31 cellular contexts compared by ENCODE assay signal in genomic region chr1:207893737-207894582, GRCh38. TPM values are rescaled to one million over a fixed set of nuclear protein-coding genes. Genes with fewer than 3 reads are reported as not detected.
DNase-seq lines count a peak whose midpoint lies in the region; ATAC-seq and TF ChIP-seq lines count a peak whose summit lies in the region.
"Had no signal": no experiment of that assay in that cellular context is flagged by ENCODE, and none has a peak within 500 bp of the region (broad histone marks: within the 10 kb centered on the region; RNA-seq: fewer than 3 reads in every experiment).

No MANE protein-coding gene starts in this region.

- H3K4me3 Mint-ChIP-seq in Caco-2 (ENCODE audit: unreplicated experiment): no peak overlapping the region
- H3K4me3 Mint-ChIP-seq in nephron progenitor cell: no peak overlapping the region
- H3K4me3 Mint-ChIP-seq: activated CD8-positive, alpha-beta T cell treated with anti-CD3 and anti-CD28 coated beads, Interleukin-2, amount 10 ng/mL, durations not matched to agents 7 days and 5 days; brain; natural killer cell treated with Interleukin-12 subunit alpha and Interleukin-12 subunit beta and Interleukin-15 and Interleukin-18, amount 100 ng/mL, for 72 hours; stimulated activated naive CD8-positive, alpha-beta T cell treated with anti-CD3 and anti-CD28 coated beads, Interleukin-15, Interleukin-2, amounts not matched to agents 100 ng/mL and 50 ng/mL, for 24 hours had no signal

- H3K9me3 Mint-ChIP-seq in Caco-2 (ENCODE audit: unreplicated experiment) (no peaks in the 10 kb centered on the region), nephron progenitor cell (no peaks in the 10 kb centered on the region)
- H3K9me3 Mint-ChIP-seq: brain; natural killer cell treated with Interleukin-12 subunit alpha and Interleukin-12 subunit beta and Interleukin-15 and Interleukin-18, amount 100 ng/mL, for 72 hours; stimulated activated naive CD8-positive, alpha-beta T cell treated with anti-CD3 and anti-CD28 coated beads, Interleukin-15, Interleukin-2, amounts not matched to agents 100 ng/mL and 50 ng/mL, for 24 hours had no signal

- H3K4me2 ChIP-seq in BLaER1 (peak overlapping the region; percentile 94), osteoblast (ENCODE audit: insufficient read depth, low read length) (no peak overlapping the region)

- H3K9ac ChIP-seq in BLaER1: no peak overlapping the region
- H3K9ac ChIP-seq: GM23248 had no signal

- H3K9me3 ChIP-seq in BLaER1 (no peaks in the 10 kb centered on the region), osteoblast (ENCODE audit: low read depth, low read length) (no peaks in the 10 kb centered on the region), Caco-2 (no peaks in the 10 kb centered on the region), psoas muscle (no peaks in the 10 kb centered on the region)
- H3K9me3 ChIP-seq: lower lobe of right lung, pancreas, thyroid gland had no signal

- H3K27me3 Mint-ChIP-seq in Caco-2 (ENCODE audit: insufficient read depth, unreplicated experiment) (no peaks in the 10 kb centered on the region), nephron progenitor cell (ENCODE audit: low read depth, poor library complexity) (peaks cover 27% of the 10 kb centered on the region)
- H3K27me3 Mint-ChIP-seq: stimulated activated naive CD8-positive, alpha-beta T cell treated with anti-CD3 and anti-CD28 coated beads, Interleukin-15, Interleukin-2, amounts not matched to agents 100 ng/mL and 50 ng/mL, for 24 hours had no signal

- no TSS peak for BruUV-seq in Caco-2 (replicated peaks; lab: Mats Ljungman, UMichigan)

- H3K4me1 ChIP-seq in BLaER1 (peaks cover 66% of the 10 kb centered on the region), osteoblast (ENCODE audit: insufficient read depth, low read length) (peaks cover 22% of the 10 kb centered on the region), Caco-2 (0 out of 2 replicates have a peak, but pooled peaks cover 5% of the 10 kb centered on the region), psoas muscle (peaks cover 32% of the 10 kb centered on the region)

- H3K4me3 ChIP-seq in BLaER1: no peak overlapping the region
- no peak overlapping the region for H3K4me3 ChIP-seq in epithelial cell of proximal tubule (ENCODE audit: low read depth, low read length)
- H3K4me3 ChIP-seq in osteoblast (ENCODE audit: insufficient read depth, low read length): no peak overlapping the region
- no peak overlapping the region for H3K4me3 ChIP-seq in Caco-2 (ENCODE audit: low read depth, low read length)
- no peak overlapping the region for H3K4me3 ChIP-seq in psoas muscle
- H3K4me3 ChIP-seq: dorsolateral prefrontal cortex, GM23248, lower lobe of right lung, pancreas, thyroid gland had no signal

- DNase-seq in MV-4-11 (lab: John Stamatoyannopoulos, UW): peak; percentile 10
- DNase-seq in epithelial cell of proximal tubule (ENCODE audit: low read depth): no peak
- no peak for DNase-seq in osteoblast (ENCODE audit: insufficient read length, low spot score, missing footprints)
- DNase-seq in omental fat pad (ENCODE audit: low spot score): no peak
- no peak for DNase-seq in Caco-2
- DNase-seq in nephron progenitor cell: no peak
- DNase-seq in psoas muscle: no peak
- DNase-seq: activated CD4-positive, alpha-beta T cell treated with anti-CD3 and anti-CD28 coated beads for 4 hours; activated CD8-positive, alpha-beta T cell treated with anti-CD3 and anti-CD28 coated beads, Interleukin-2, amount 10 ng/mL, durations not matched to agents 7 days and 5 days; activated naive CD4-positive, alpha-beta T cell treated with anti-CD3 and anti-CD28 coated beads, Interleukin-2, amount 50 U/mL, for 16 hours; DMS79 treated with DMSO at 0.1 percent for 48 hours; dorsolateral prefrontal cortex; GDM1; GM23248; kidney; lower lobe of right lung; NCI-H1092; NCI-H187; NCI-H510A; pancreas; stimulated activated CD4-positive, alpha-beta T cell treated with anti-CD3 and anti-CD28 coated beads, Interleukin-1b, Interleukin-23, amount 100 ng/mL, for 48 hours; T1000; thyroid gland; WERI-Rb-1 had no signal

- H3K27ac Mint-ChIP-seq in Caco-2 (ENCODE audit: unreplicated experiment) (no peak overlapping the region), nephron progenitor cell (no peak overlapping the region)
- H3K27ac Mint-ChIP-seq: activated CD8-positive, alpha-beta T cell treated with anti-CD3 and anti-CD28 coated beads, Interleukin-2, amount 10 ng/mL, durations not matched to agents 7 days and 5 days; natural killer cell treated with Interleukin-12 subunit alpha and Interleukin-12 subunit beta and Interleukin-15 and Interleukin-18, amount 100 ng/mL, for 72 hours; stimulated activated naive CD8-positive, alpha-beta T cell treated with anti-CD3 and anti-CD28 coated beads, Interleukin-15, Interleukin-2, amounts not matched to agents 100 ng/mL and 50 ng/mL, for 24 hours had no signal

- H3K36me3 Mint-ChIP-seq in Caco-2 (ENCODE audit: insufficient read depth, unreplicated experiment) (no peaks in the 10 kb centered on the region), nephron progenitor cell (ENCODE audit: low read depth) (no peaks in the 10 kb centered on the region)
- H3K36me3 Mint-ChIP-seq: brain; natural killer cell treated with Interleukin-12 subunit alpha and Interleukin-12 subunit beta and Interleukin-15 and Interleukin-18, amount 100 ng/mL, for 72 hours had no signal

- no peak overlapping the region for H3K27ac ChIP-seq in BLaER1
- H3K27ac ChIP-seq in osteoblast (ENCODE audit: low read depth, low read length): no peak overlapping the region
- H3K27ac ChIP-seq in psoas muscle: no peak overlapping the region
- H3K27ac ChIP-seq: C4-2B, GM23248, lower lobe of right lung, pancreas, RWPE1, thyroid gland, WERI-Rb-1 had no signal

- ATAC-seq in omental fat pad (ENCODE audit: low FRiP score): no peak
- no peak for ATAC-seq in psoas muscle
- ATAC-seq: activated CD8-positive, alpha-beta T cell treated with anti-CD3 and anti-CD28 coated beads, Interleukin-2, amount 10 ng/mL, durations not matched to agents 7 days and 5 days; lower lobe of right lung; natural killer cell treated with Interleukin-12 subunit alpha and Interleukin-12 subunit beta and Interleukin-15 and Interleukin-18, amount 100 ng/mL, for 72 hours; pancreas had no signal

- no peaks in the 10 kb centered on the region for H4K20me1 ChIP-seq in BLaER1
- no peaks in the 10 kb centered on the region for H4K20me1 ChIP-seq in osteoblast (ENCODE audit: insufficient read depth, low read length)

- POLR2A ChIA-PET in Caco-2 (lab: Charles Lee): no interaction called here

- intact Hi-C loops in Caco-2 (cut with micrococcal nuclease; ENCODE audit: unreplicated experiment) (no loop called here), psoas muscle (cut with DNase I) (loop anchor here in 1 of 2 donors (10.0 kb wide), 1 partner anchor 351 kb away; the partner anchor contains the start of gene PLXNA2)

- no peaks in the 10 kb centered on the region for H3K36me3 ChIP-seq in BLaER1
- no peaks in the 10 kb centered on the region for H3K36me3 ChIP-seq in osteoblast (ENCODE audit: insufficient read depth, low read length)
- H3K36me3 ChIP-seq in Caco-2 (ENCODE audit: control insufficient read depth, insufficient read depth, low read length): no peaks in the 10 kb centered on the region
- H3K36me3 ChIP-seq in psoas muscle (ENCODE audit: insufficient read depth in 1 of 2, low read depth in 1 of 2): peaks cover 0 to 6% of the 10 kb centered on the region in 2 donors
- H3K36me3 ChIP-seq: lower lobe of right lung, pancreas, thyroid gland, WERI-Rb-1 had no signal

- CTCF ChIA-PET in Caco-2 (lab: Charles Lee): interaction anchor here (0.9 kb wide), 1 partner anchor 9 kb away, joined by 3 read pairs; no protein-coding TSS in a partner anchor

- WGBS in psoas muscle, 3 donors: 54 to 57% (median 56%) methylated on average over 6 of the region's 6 CpGs

- no peaks in the 10 kb centered on the region for H3K4me1 Mint-ChIP-seq in Caco-2 (ENCODE audit: low read depth, unreplicated experiment)
- peaks cover 5% of the 10 kb centered on the region for H3K4me1 Mint-ChIP-seq in nephron progenitor cell

- no peak overlapping the region for H2AFZ ChIP-seq in osteoblast (ENCODE audit: low read length)
- H2AFZ ChIP-seq: GM23248 had no signal

- no peaks in the 10 kb centered on the region for H3K27me3 ChIP-seq in BLaER1
- no peaks in the 10 kb centered on the region for H3K27me3 ChIP-seq in osteoblast (ENCODE audit: insufficient read depth, low read length)
- no peaks in the 10 kb centered on the region for H3K27me3 ChIP-seq in Caco-2 (replicated peaks; ENCODE audit: control insufficient read depth, insufficient read depth, low read length)
- H3K27me3 ChIP-seq in psoas muscle (ENCODE audit: insufficient read depth in 3 of 3, low read length in 2 of 3): no peaks in the 10 kb centered on the region
- H3K27me3 ChIP-seq: dorsolateral prefrontal cortex, pancreas, thyroid gland had no signal

- TF ChIP-seq CTCF in epithelial cell of proximal tubule (conservative IDR thresholded peaks at IDR 0.05; ENCODE audit: low read depth, low read length): peak; percentile 5
- TF ChIP-seq CTCF in osteoblast (IDR thresholded peaks at IDR 0.05; ENCODE audit: extremely low read depth, low read depth, low read length): peak; percentile 9
- TF ChIP-seq CTCF in omental fat pad (IDR thresholded peaks at IDR 0.05): no peak
- no peak for TF ChIP-seq CTCF in Caco-2 (IDR thresholded peaks at IDR 0.05; ENCODE audit: insufficient read depth in 1 of 2, low read depth in 1 of 2, low read length in 1 of 2, severe bottlenecking in 1 of 2, unreplicated experiment in 1 of 2)
- TF ChIP-seq CTCF in nephron progenitor cell (IDR thresholded peaks at IDR 0.05): no peak
- TF ChIP-seq CTCF in psoas muscle (IDR thresholded peaks at IDR 0.05): no peak

- H3K79me2 ChIP-seq in osteoblast (ENCODE audit: insufficient read depth, low read length): no peaks in the 10 kb centered on the region

RNA-seq across cellular contexts. Expression of gene CD34, which starts 17.0 kb away (rescaled TPM):
- total RNA-seq in epithelial cell of proximal tubule (under 0.01 TPM in 1 of 2 replicates, not detected in the other), osteoblast (under 0.01 and 0.36 TPM in 2 replicates), omental fat pad (100 to 1,000 TPM in 1 of 4 donors, 10 to 100 TPM in 3; 52.6 to 123 (median 76.9) TPM), Caco-2 (2022) (not detected in 2 replicates), psoas muscle (10 to 100 TPM; 15.7 to 61.1 (median 20.9) TPM)
- polyA plus RNA-seq in psoas muscle: 10 to 100 TPM; 14.4 to 25.0 (median 21.1) TPM
- total RNA-seq: activated CD8-positive, alpha-beta T cell treated with anti-CD3 and anti-CD28 coated beads, Interleukin-2, amount 10 ng/mL, durations not matched to agents 7 days and 5 days; GM23248; natural killer cell treated with Interleukin-12 subunit alpha and Interleukin-12 subunit beta and Interleukin-15 and Interleukin-18, amount 100 ng/mL, for 72 hours; SK-MEL-5 had no signal

Comparison
In these comparisons a context has a peak if more than half of its experiments do, and no peak if none do; other contexts are left out.
1. CTCF ChIP-seq: peak in epithelial cell of proximal tubule (single experiment) and osteoblast (single experiment); none in omental fat pad (0 of 3), Caco-2 (0 of 2), nephron progenitor cell (single experiment) and psoas muscle (single experiment).
2. RNA of gene CD34, which starts 17.0 kb away (total RNA-seq): 52.6 to 123 TPM in omental fat pad and 15.7 to 61.1 TPM in psoas muscle; under 0.01 to 0.36 TPM in osteoblast, not detected in Caco-2 and under 0.01 TPM in epithelial cell of proximal tubule; every median in the first group is over 10 times any median in the second.